In genomic region chr1:46341222-46342083, GRCh38 we compare ENCODE assay signal across 6 cellular contexts. TPM values are rescaled to one million over a fixed set of nuclear protein-coding genes. Genes with fewer than 3 reads are reported as not detected.
DNase-seq lines count a peak whose midpoint lies in the region; ATAC-seq lines count a peak whose summit lies in the region.

No MANE protein-coding gene starts in this region.

- peak overlapping the region; percentile 89 for H3K4me2 ChIP-seq in mesenchymal stem cell (ENCODE audit: low read length, poor library complexity, severe bottlenecking)

- H3K9me3 Mint-ChIP-seq in CD4-positive, CD25-positive, alpha-beta regulatory T cell, result no peaks in the 10 kb centered on the region
- no peaks in the 10 kb centered on the region for H3K9me3 Mint-ChIP-seq in activated naive CD8-positive, alpha-beta T cell (ENCODE audit: low read depth)

- 61% methylated on average over 31 of the region's 31 CpGs for WGBS in mesenchymal stem cell

- H3K4me1 Mint-ChIP-seq in CD4-positive, CD25-positive, alpha-beta regulatory T cell, result peaks cover 9 to 59% (median 37%) of the 10 kb centered on the region in 4 donors
- H3K4me1 Mint-ChIP-seq in activated naive CD8-positive, alpha-beta T cell (ENCODE audit: low read depth), result peaks cover 40% of the 10 kb centered on the region

- peak overlapping the region in 1 of 2 experiments; percentile 26 for H3K23ac ChIP-seq in mesenchymal stem cell (ENCODE audit: low read length in 2 of 2)

- peaks cover 33% of the 10 kb centered on the region for H3K79me1 ChIP-seq in mesenchymal stem cell (replicated peaks; ENCODE audit: low read length, poor library complexity, severe bottlenecking)

- H3K4me1 ChIP-seq in CD4-positive, CD25-positive, alpha-beta regulatory T cell (ENCODE audit: control insufficient read depth, insufficient read depth, low read length, poor library complexity, severe bottlenecking), result peaks cover 15% of the 10 kb centered on the region
- peaks cover 15% of the 10 kb centered on the region for H3K4me1 ChIP-seq in mesenchymal stem cell (ENCODE audit: control insufficient read depth, insufficient read depth, low read depth, low read length)

- peaks cover 21% of the 10 kb centered on the region for H3K36me3 ChIP-seq in CD4-positive, CD25-positive, alpha-beta regulatory T cell (ENCODE audit: control insufficient read depth, insufficient read depth, low read length)
- peaks cover 33 to 36% of the 10 kb centered on the region in 2 experiments for H3K36me3 ChIP-seq in mesenchymal stem cell (ENCODE audit: control insufficient read depth in 1 of 2, insufficient read depth in 2 of 2, low read depth in 1 of 2, low read length in 2 of 2)

- H3K4me3 ChIP-seq in CD4-positive, CD25-positive, alpha-beta regulatory T cell (ENCODE audit: low read depth, low read length), result peak overlapping the region; percentile 95
- H3K4me3 ChIP-seq in mesenchymal stem cell (ENCODE audit: insufficient read depth in 1 of 2, low read depth in 1 of 2, low read length in 2 of 2), result peak overlapping the region; percentile 58 to 96

- no peaks in the 10 kb centered on the region for H3K27me3 ChIP-seq in CD4-positive, CD25-positive, alpha-beta regulatory T cell (ENCODE audit: control insufficient read depth, insufficient read depth, low read length)
- H3K27me3 ChIP-seq in mesenchymal stem cell (ENCODE audit: control insufficient read depth in 1 of 2, insufficient read depth in 1 of 2, low read length in 2 of 2), result no peaks in the 10 kb centered on the region

- ATAC-seq in CD4-positive, CD25-positive, alpha-beta regulatory T cell (ENCODE audit: low read depth in 2 of 2), result no peak
- no peak for ATAC-seq in GM21528 (IDR thresholded peaks at IDR 0.05; ENCODE audit: low FRiP score, unreplicated experiment)

- H3K4ac ChIP-seq in mesenchymal stem cell (ENCODE audit: low read depth in 1 of 2, low read length in 2 of 2), result peak overlapping the region; percentile 82 to 91

- DNase-seq in CD4-positive, CD25-positive, alpha-beta regulatory T cell, result no peak
- DNase-seq in mesenchymal stem cell (no peak), NCI-H774 (lab: John Stamatoyannopoulos, UW) (no peak)
- DNase-seq in effector CD8-positive, alpha-beta T cell (lab: John Stamatoyannopoulos, UW), result no peak

- H3K9ac ChIP-seq in mesenchymal stem cell (ENCODE audit: low read length), result peak overlapping the region; percentile 99

- no peak overlapping the region for H2AFZ ChIP-seq in mesenchymal stem cell (ENCODE audit: low read depth, low read length)

- peak overlapping the region in 1 of 2 experiments; percentile 90 for H3K14ac ChIP-seq in mesenchymal stem cell (ENCODE audit: low read length in 2 of 2)

- peak overlapping the region; percentile 55 to 78 for H3K18ac ChIP-seq in mesenchymal stem cell (ENCODE audit: low read depth in 1 of 2, low read length in 2 of 2)

- H4K91ac ChIP-seq in mesenchymal stem cell (ENCODE audit: low read length), result no peak overlapping the region

- H3K36me3 Mint-ChIP-seq in CD4-positive, CD25-positive, alpha-beta regulatory T cell, result peaks cover 25% of the 10 kb centered on the region
- H3K36me3 Mint-ChIP-seq in activated naive CD8-positive, alpha-beta T cell, result peaks cover 4% of the 10 kb centered on the region

- no peak overlapping the region for H2BK5ac ChIP-seq in mesenchymal stem cell (ENCODE audit: low read depth, low read length, poor library complexity, severe bottlenecking)

- peak overlapping the region; percentile 30 for H2AK5ac ChIP-seq in mesenchymal stem cell (ENCODE audit: low read length, severe bottlenecking)

- H2BK120ac ChIP-seq in mesenchymal stem cell (ENCODE audit: low read depth, low read length), result peak overlapping the region; percentile 13

- peak overlapping the region; percentile 99 for H3K27ac Mint-ChIP-seq in CD4-positive, CD25-positive, alpha-beta regulatory T cell
- peak overlapping the region; percentile 100 for H3K27ac Mint-ChIP-seq in activated naive CD8-positive, alpha-beta T cell

- H3K27me3 Mint-ChIP-seq in CD4-positive, CD25-positive, alpha-beta regulatory T cell, result no peaks in the 10 kb centered on the region
- no peaks in the 10 kb centered on the region for H3K27me3 Mint-ChIP-seq in activated naive CD8-positive, alpha-beta T cell

- peak overlapping the region; percentile 94 to 100 (median 98) for H3K4me3 Mint-ChIP-seq in CD4-positive, CD25-positive, alpha-beta regulatory T cell
- H3K4me3 Mint-ChIP-seq in activated naive CD8-positive, alpha-beta T cell, result peak overlapping the region; percentile 100

- peak overlapping the region; percentile 80 for H4K8ac ChIP-seq in mesenchymal stem cell (ENCODE audit: low read length)

- H2BK12ac ChIP-seq in mesenchymal stem cell (ENCODE audit: low read length in 2 of 2), result peak overlapping the region in 1 of 2 experiments; percentile 79

- no peak overlapping the region for H2BK15ac ChIP-seq in mesenchymal stem cell (ENCODE audit: low read depth, poor library complexity, severe bottlenecking)

- no peaks in the 10 kb centered on the region for H3K9me3 ChIP-seq in CD4-positive, CD25-positive, alpha-beta regulatory T cell (ENCODE audit: control insufficient read depth in 2 of 2, low read length in 2 of 2)
- H3K9me3 ChIP-seq in mesenchymal stem cell (ENCODE audit: control insufficient read depth, low read length), result no peaks in the 10 kb centered on the region

- peak overlapping the region; percentile 98 for H3K27ac ChIP-seq in CD4-positive, CD25-positive, alpha-beta regulatory T cell (ENCODE audit: insufficient read depth, low read length, poor library complexity, severe bottlenecking)
- H3K27ac ChIP-seq in mesenchymal stem cell (ENCODE audit: low read length, poor library complexity, severe bottlenecking), result peak overlapping the region; percentile 83

RNA-seq across cellular contexts. Expression of gene NSUN4, which starts 0.8 kb away (rescaled TPM):
- 33.4 TPM for total RNA-seq in CD4-positive, CD25-positive, alpha-beta regulatory T cell
- polyA plus RNA-seq in CD4-positive, CD25-positive, alpha-beta regulatory T cell, result 10 to 100 TPM; 10.8 to 19.6 (median 15.7) TPM
- 12.0 TPM for polyA plus RNA-seq in mesenchymal stem cell (2013, experiment 1 of 2)
- polyA plus RNA-seq in mesenchymal stem cell (2013, experiment 2 of 2), result 13.8 TPM

RNA-seq across cellular contexts. Expression of gene UQCRH, which starts 38.0 kb away (rescaled TPM):
- total RNA-seq in CD4-positive, CD25-positive, alpha-beta regulatory T cell, result 120 TPM
- 100 to 1,000 TPM; 299 to 357 (median 342) TPM for polyA plus RNA-seq in CD4-positive, CD25-positive, alpha-beta regulatory T cell
- polyA plus RNA-seq in mesenchymal stem cell (2013, experiment 1 of 2), result 399 TPM
- polyA plus RNA-seq in mesenchymal stem cell (2013, experiment 2 of 2), result 420 TPM

RNA-seq across cellular contexts. Expression of gene LRRC41, which starts 38.0 kb away (rescaled TPM):
- 35.0 TPM for total RNA-seq in CD4-positive, CD25-positive, alpha-beta regulatory T cell
- polyA plus RNA-seq in CD4-positive, CD25-positive, alpha-beta regulatory T cell, result 10 to 100 TPM; 45.8 to 51.3 (median 50.7) TPM
- polyA plus RNA-seq in mesenchymal stem cell (2013, experiment 1 of 2), result 55.2 TPM
- polyA plus RNA-seq in mesenchymal stem cell (2013, experiment 2 of 2), result 53.6 TPM

RNA-seq across cellular contexts. Expression of gene FAAH, which starts 52.7 kb away (rescaled TPM):
- 7.3 TPM for total RNA-seq in CD4-positive, CD25-positive, alpha-beta regulatory T cell
- polyA plus RNA-seq in CD4-positive, CD25-positive, alpha-beta regulatory T cell, result 1 to 10 TPM in 3 of 4 donors, under 1 TPM in 1; 0.86 to 2.2 (median 1.6) TPM
- polyA plus RNA-seq in mesenchymal stem cell (2013, experiment 1 of 2), result 0.48 TPM
- 0.58 TPM for polyA plus RNA-seq in mesenchymal stem cell (2013, experiment 2 of 2)
